18 cellular contexts compared by ENCODE assay signal in genomic region chr7:95316588-95316987, GRCh38. TPM values are rescaled to one million over a fixed set of nuclear protein-coding genes. Genes with fewer than 3 reads are reported as not detected.
A peak's percentile ranks its signal among the peaks of the same experiment; 100 is the strongest.
DNase-seq lines count a peak whose midpoint lies in the region; ATAC-seq, FAIRE-seq and TF ChIP-seq lines count a peak whose summit lies in the region.
"Had no signal": no experiment of that assay in that cellular context is flagged by ENCODE, and none has a peak within 500 bp of the region (broad histone marks: within the 10 kb centered on the region; RNA-seq: fewer than 3 reads in every experiment).

No MANE protein-coding gene starts in this region.

- no peak for TF ChIP-seq EP300 in HepG2 (IDR thresholded peaks at IDR 0.05; ENCODE audit: low read depth in 2 of 2, low read length in 2 of 2)
- TF ChIP-seq EP300 in HepG2 (CRISPR knock-in tag; IDR thresholded peaks at IDR 0.05; ENCODE audit: borderline replicate concordance) = no peak
- no peak for TF ChIP-seq EP300 in upper lobe of left lung (IDR thresholded peaks at IDR 0.05)

- no peak for TF ChIP-seq RAD21 in HepG2 (CRISPR knock-in tag; IDR thresholded peaks at IDR 0.05)

- no peak overlapping the region for H3K9ac ChIP-seq in HepG2 (ENCODE audit: insufficient read depth, low read depth, low read length)

- DNase-seq in right lobe of liver (no peak), HepG2 (ENCODE audit: low spot score) (no peak), lower leg skin (ENCODE audit: low spot score in 2 of 2) (no peak), NCI-H146 (lab: John Stamatoyannopoulos, UW) (no peak), upper lobe of left lung (no peak), SJCRH30 (no peak)
- DNase-seq: 8988T; activated CD4-positive, alpha-beta T cell treated with anti-CD3 and anti-CD28 coated beads, Interleukin-2, amount 50 U/mL, for 4 hours; KBM-7; NCI-H1694; NCI-H526 treated with DMSO at 0.1 percent for 48 hours had no signal

- TF ChIP-seq CTCF in right lobe of liver (IDR thresholded peaks at IDR 0.05) = no peak
- TF ChIP-seq CTCF in HepG2 (CRISPR knock-in tag; IDR thresholded peaks at IDR 0.05) = no peak
- no peak for TF ChIP-seq CTCF in lower leg skin (IDR thresholded peaks at IDR 0.05)
- TF ChIP-seq CTCF in upper lobe of left lung (IDR thresholded peaks at IDR 0.05) = no peak

- intact Hi-C loops in right lobe of liver (cut with DNase I) (no loop called here), HepG2 (cut with micrococcal nuclease; ENCODE audit: unreplicated experiment) (no loop called here), lower leg skin (cut with DNase I; ENCODE audit: low total_unique reads) (no loop called here)

- H3K4me1 ChIP-seq in right lobe of liver = peaks cover 0 to 46% (median 13%) of the 10 kb centered on the region in 4 donors
- peaks cover 27% of the 10 kb centered on the region for H3K4me1 ChIP-seq in HepG2 (ENCODE audit: insufficient read depth, low read length)
- no peaks in the 10 kb centered on the region for H3K4me1 ChIP-seq in upper lobe of left lung
- no peaks in the 10 kb centered on the region for H3K4me1 ChIP-seq in SJCRH30

- H3K4me2 ChIP-seq in HepG2 (ENCODE audit: low read depth, low read length) = no peak overlapping the region

- 61% methylated on average over 2 of the region's 2 CpGs for WGBS in right lobe of liver (ENCODE audit: insufficient coverage, low coverage, low lambda C conversion rate, missing lambda C conversion rate)
- WGBS in HepG2 (ENCODE audit: low lambda C conversion rate) = 50% methylated on average over 2 of the region's 2 CpGs
- 79 to 82% methylated on average over 2 of the region's 2 CpGs for WGBS in lower leg skin, 2 donors
- 83 to 87% methylated on average over 2 of the region's 2 CpGs for WGBS in upper lobe of left lung, 2 donors

- in situ Hi-C loops in HepG2 (cut with HindIII; ENCODE audit: extremely low pct_ligation_motif_present, low pct_unique_long_range_greater_than_20kb) = no loop called here

- CTCF ChIA-PET in HepG2 (lab: Yijun Ruan, JAX; ENCODE audit: low intra/inter-chr PET ratio, low total read pairs) = no interaction called here

- no peak for TF ChIP-seq POLR2A in right lobe of liver (IDR thresholded peaks at IDR 0.05)
- TF ChIP-seq POLR2A in HepG2 (IDR thresholded peaks at IDR 0.05; ENCODE audit: insufficient read depth in 1 of 2, low read depth in 2 of 2, low read length in 2 of 2) = no peak
- TF ChIP-seq POLR2A in lower leg skin (IDR thresholded peaks at IDR 0.05) = no peak
- TF ChIP-seq POLR2A in upper lobe of left lung (IDR thresholded peaks at IDR 0.05) = no peak

- POLR2A ChIA-PET in HepG2 (lab: Yijun Ruan, JAX) = no interaction called here

- no peak overlapping the region for H2AFZ ChIP-seq in HepG2 (ENCODE audit: low read length)

- H3K27ac ChIP-seq in right lobe of liver = peak overlapping the region in 2 of 3 donors; percentile 86 to 96
- no peak overlapping the region for H3K27ac ChIP-seq in HepG2 (ENCODE audit: extremely low read length, insufficient read depth, low read length)
- H3K27ac ChIP-seq in upper lobe of left lung = no peak overlapping the region
- H3K27ac ChIP-seq in SJCRH30 = no peak overlapping the region

- ATAC-seq in right lobe of liver (no peak), HepG2 (no peak), GM21786 (IDR thresholded peaks at IDR 0.05; ENCODE audit: unreplicated experiment) (peak; percentile 92), HG03159 (IDR thresholded peaks at IDR 0.05; ENCODE audit: unreplicated experiment) (peak; percentile 93), upper lobe of left lung (ENCODE audit: low FRiP score in 2 of 2) (no peak)

- H3K27me3 ChIP-seq in right lobe of liver = no peaks in the 10 kb centered on the region
- H3K27me3 ChIP-seq in HepG2 (ENCODE audit: control insufficient read depth in 1 of 2, insufficient read depth in 2 of 2, low read length in 2 of 2) = no peaks in the 10 kb centered on the region
- H3K27me3 ChIP-seq in upper lobe of left lung = no peaks in the 10 kb centered on the region
- H3K27me3 ChIP-seq in SJCRH30 = no peaks in the 10 kb centered on the region

- no peak overlapping the region for H3K4me3 ChIP-seq in right lobe of liver
- H3K4me3 ChIP-seq in HepG2 (replicated peaks in 1 of 3; ENCODE audit: insufficient read depth in 1 of 3, low read depth in 2 of 3, low read length in 3 of 3) = no peak overlapping the region
- H3K4me3 ChIP-seq in lower leg skin (ENCODE audit: low read depth, poor library complexity, severe bottlenecking) = no peak overlapping the region
- no peak overlapping the region for H3K4me3 ChIP-seq in upper lobe of left lung
- no peak overlapping the region for H3K4me3 ChIP-seq in SJCRH30
- H3K4me3 ChIP-seq: lung had no signal

- no peaks in the 10 kb centered on the region for H3K9me3 ChIP-seq in right lobe of liver
- H3K9me3 ChIP-seq in HepG2 (ENCODE audit: low read length) = no peaks in the 10 kb centered on the region
- H3K9me3 ChIP-seq in upper lobe of left lung = no peaks in the 10 kb centered on the region
- H3K9me3 ChIP-seq in SJCRH30 (replicated peaks) = no peaks in the 10 kb centered on the region; the same call in 1 of the 2 replicates

- no peak for FAIRE-seq in HepG2 (lab: Jason Lieb, UNC)
- FAIRE-seq: astrocyte had no signal

- H4K20me1 ChIP-seq in HepG2 (ENCODE audit: insufficient read depth, low read length) = no peaks in the 10 kb centered on the region

- no TSS peak for BruUV-seq in HepG2 (replicated peaks; lab: Mats Ljungman, UMichigan)

- H3K36me3 ChIP-seq in right lobe of liver = peaks cover 0 to 30% (median 9%) of the 10 kb centered on the region in 4 donors
- H3K36me3 ChIP-seq in HepG2 (replicated peaks in 1 of 2; ENCODE audit: control insufficient read depth in 1 of 2, insufficient read depth in 2 of 2, low read length in 2 of 2) = no peaks in the 10 kb centered on the region
- no peaks in the 10 kb centered on the region for H3K36me3 ChIP-seq in upper lobe of left lung
- no peaks in the 10 kb centered on the region for H3K36me3 ChIP-seq in SJCRH30

- no peaks in the 10 kb centered on the region for H3K79me2 ChIP-seq in HepG2 (ENCODE audit: insufficient read depth, low read length)

TF ChIP-seq in HepG2, 621 proteins besides CTCF, POLR2A, EP300 and RAD21 (continues in another document):
- no peak for TF ChIP-seq CC2D1A (CRISPR knock-in tag; IDR thresholded peaks at IDR 0.05)
- no peak for TF ChIP-seq ZBTB46 (CRISPR knock-in tag; IDR thresholded peaks at IDR 0.05; ENCODE audit: borderline replicate concordance)
- no peak for TF ChIP-seq ZSCAN5A (CRISPR knock-in tag; IDR thresholded peaks at IDR 0.05; ENCODE audit: borderline replicate concordance)
- no peak for TF ChIP-seq ZNF567 (CRISPR knock-in tag; IDR thresholded peaks at IDR 0.05; ENCODE audit: borderline replicate concordance)

RNA-seq across cellular contexts. Expression of gene PON1, which starts 7.7 kb away (rescaled TPM):
- 100 to 1,000 TPM in 4 of 6 experiments, 10 to 100 TPM in 2; 85.3 to 677 (median 410) TPM for total RNA-seq in right lobe of liver
- total RNA-seq in HepG2 (2016; rRNA removed; fragmentation: Illumina TruSeq; extraction: Trizol) = 0.27 TPM in 1 of 2 replicates, not detected in the other
- 0.20 TPM in 1 of 2 replicates, not detected in the other for total RNA-seq in HepG2 (2016; cell fraction: cytosol; rRNA removed; fragmentation: Illumina TruSeq; extraction: Trizol; ENCODE audit: low read depth)
- 0.25 and 0.30 TPM in 2 replicates for total RNA-seq in HepG2 (2016; cell fraction: insoluble cytoplasmic fraction; rRNA removed; fragmentation: Illumina TruSeq; extraction: Trizol)
- 0.25 and 0.48 TPM in 2 replicates for total RNA-seq in HepG2 (2016; cell fraction: membrane; rRNA removed; fragmentation: Illumina TruSeq; extraction: Trizol)
- 1.1 and 1.4 TPM in 2 replicates for total RNA-seq in HepG2 (2016; cell fraction: nucleus; rRNA removed; fragmentation: Illumina TruSeq; extraction: Trizol)
- 0.57 and 0.63 TPM in 2 replicates for polyA plus RNA-seq in HepG2 (2011; rRNA removed)
- 0.17 and 0.45 TPM in 2 replicates for polyA plus RNA-seq in HepG2 (2011; cell fraction: cytosol; rRNA removed)
- polyA plus RNA-seq in HepG2 (2011; cell fraction: nucleus; rRNA removed) = 0.08 and 0.21 TPM in 2 replicates
- polyA plus RNA-seq in HepG2 (2012) = 0.31 and 0.91 TPM in 2 replicates
- 0.20 and 0.59 TPM in 2 replicates for polyA plus RNA-seq in HepG2 (2016; cell fraction: cytosol; fragmentation: Illumina TruSeq; extraction: Trizol; ENCODE audit: low read depth)
- polyA plus RNA-seq in HepG2 (2016; cell fraction: insoluble cytoplasmic fraction; fragmentation: Illumina TruSeq; extraction: Trizol; ENCODE audit: low read depth) = 0.09 and 0.84 TPM in 2 replicates
- 0.81 TPM in 1 of 2 replicates, not detected in the other for polyA plus RNA-seq in HepG2 (2016; cell fraction: membrane; fragmentation: Illumina TruSeq; extraction: Trizol; ENCODE audit: low read depth)
- 0.39 and 1.5 TPM in 2 replicates for polyA plus RNA-seq in HepG2 (2016; cell fraction: nucleus; fragmentation: Illumina TruSeq; extraction: Trizol; ENCODE audit: insufficient read depth, low read depth)
- polyA minus RNA-seq in HepG2 (2011; rRNA and poly(A)+ RNA removed; ENCODE audit: low replicate concordance) = 0.23 and 0.44 TPM in 2 replicates
- polyA minus RNA-seq in HepG2 (2011; cell fraction: cytosol; rRNA and poly(A)+ RNA removed) = not detected in 2 replicates
- 0.25 and 0.52 TPM in 2 replicates for polyA minus RNA-seq in HepG2 (2011; cell fraction: nucleus; rRNA and poly(A)+ RNA removed)
- total RNA-seq in lower leg skin = 1 to 10 TPM in 1 of 4 donors, under 1 TPM in 1, not detected in 2; 0.52 to 1.4 TPM
- total RNA-seq in upper lobe of left lung = 1 to 10 TPM in 2 of 6 donors, under 1 TPM in 2, not detected in 2; 0.20 to 1.7 (median 0.82) TPM
- 0.28 and 0.84 TPM in 2 replicates for total RNA-seq in SJCRH30 (2014; rRNA removed; shearing (Covaris generic))
- total RNA-seq: activated T-helper 2 cell treated with anti-CD3 and anti-CD28 coated beads, Interferon-gamma antibody, Interleukin-2, Interleukin-4, amounts not matched to agents 10 μg/mL and 5 μg/mL and 100 μg/mL, durations not matched to agents 14 hours and 24 hours and 36 hours; dermis microvascular lymphatic vessel endothelial cell; fibroblast of lung had no signal
- polyA plus RNA-seq: fibroblast of lung had no signal

Comparison
In these comparisons a context has a peak if more than half of its experiments do, and no peak if none do; other contexts are left out.
1. H3K27ac ChIP-seq: peak in right lobe of liver (2 of 3); none in HepG2 (single experiment), upper lobe of left lung (0 of 4) and SJCRH30 (single experiment).
2. RNA of gene PON1, which starts 7.7 kb away (total RNA-seq): 85.3 to 677 TPM in right lobe of liver; 0.20 to 1.7 TPM in upper lobe of left lung, 0.52 to 1.4 TPM in lower leg skin, 0.28 to 0.84 TPM in SJCRH30 and 0.20 to 1.4 TPM in HepG2; every median in the first group is over 10 times any median in the second.
3. ATAC-seq: peak in GM21786 (single experiment) and HG03159 (single experiment); none in right lobe of liver (0 of 4), HepG2 (single experiment) and upper lobe of left lung (0 of 2).